Comparison of ENCODE assay signal across 7 cellular contexts in the genomic region with DNA sequence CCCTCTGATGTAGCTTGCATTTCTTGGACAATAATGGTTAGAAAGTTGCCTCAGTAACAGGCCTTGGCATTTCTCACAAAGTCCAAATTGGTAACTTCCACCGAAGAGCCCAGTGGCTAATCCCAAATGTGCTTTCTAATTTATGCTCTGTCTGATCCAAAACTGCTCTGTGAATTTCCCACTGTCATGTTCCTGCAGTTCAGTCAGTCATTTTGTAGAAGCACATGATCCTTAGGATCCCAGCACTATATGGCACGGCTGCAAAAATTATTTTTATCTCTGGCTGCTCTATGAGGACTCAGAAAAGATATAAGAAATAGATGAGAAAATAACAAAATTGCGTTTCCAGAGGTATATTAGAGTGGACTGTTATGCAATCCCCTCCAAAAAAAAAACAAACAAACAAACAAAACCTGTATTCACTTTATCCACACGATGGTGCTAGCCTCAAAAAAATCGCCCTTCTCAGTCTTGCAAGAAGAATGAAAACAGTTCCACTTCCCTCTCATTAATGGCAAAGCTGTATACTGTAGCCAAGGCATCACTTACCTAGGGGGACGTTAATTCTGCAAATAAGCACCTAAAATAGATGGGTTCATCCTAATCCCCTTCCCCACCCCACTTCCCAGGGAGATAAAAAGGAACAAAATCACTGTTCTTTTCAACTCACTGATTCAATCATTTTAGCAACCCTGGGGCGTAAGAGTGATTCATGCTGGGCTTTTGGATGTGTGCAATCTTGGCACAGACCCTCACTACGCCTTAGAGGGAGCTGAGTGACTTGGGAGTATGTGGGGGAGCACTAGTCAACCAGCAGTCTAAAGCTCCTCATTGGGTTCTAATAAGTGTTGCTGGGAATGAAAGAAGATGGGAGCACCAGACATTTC.
DNase-seq lines count a peak whose midpoint lies in the region; ATAC-seq and TF ChIP-seq lines count a peak whose summit lies in the region.

No MANE protein-coding gene starts in this region.

- no peak overlapping the region for H3K9ac ChIP-seq in mammary epithelial cell (ENCODE audit: insufficient read depth, low read length)

- peak; percentile 30 for DNase-seq in GM12864 (ENCODE audit: low read depth)
- DNase-seq in HFF-Myc (ENCODE audit: extremely low read depth, low read depth) = peak; percentile 39
- DNase-seq in NCI-H446 treated with DMSO at 0.1 percent for 48 hours (lab: John Stamatoyannopoulos, UW) = peak; percentile 15
- peak; percentile 73 for DNase-seq in mammary epithelial cell
- DNase-seq in kidney epithelial cell (ENCODE audit: low read depth) = peak; percentile 19
- DNase-seq in testis = peak; percentile 52

- in situ Hi-C loops in mammary epithelial cell (cut with MboI; ENCODE audit: low sequenced_read_pairs in 2 of 2) = loop anchor here in 1 of 2 donors (10.0 to 25.0 kb wide), 2 partner anchors 399 to 667 kb away; no protein-coding TSS in a partner anchor

- dilution Hi-C loops in mammary epithelial cell (cut with HindIII; ENCODE audit: low sequenced_read_pairs) = no loop called here

- H3K27me3 ChIP-seq in mammary epithelial cell (ENCODE audit: insufficient read depth, low read length) (no peaks in the 10 kb centered on the region), kidney epithelial cell (ENCODE audit: control insufficient read depth, insufficient read depth, low read length) (no peaks in the 10 kb centered on the region), testis (no peaks in the 10 kb centered on the region)

- peak overlapping the region; percentile 48 for H3K4me2 ChIP-seq in mammary epithelial cell (ENCODE audit: insufficient read depth, low read depth, low read length)

- H3K4me1 ChIP-seq in mammary epithelial cell (ENCODE audit: insufficient read depth, low read length) (peaks cover 6% of the 10 kb centered on the region), testis (no peaks in the 10 kb centered on the region)

- H3K79me2 ChIP-seq in mammary epithelial cell (ENCODE audit: insufficient read depth, low read length) = no peaks in the 10 kb centered on the region

- no peak for ATAC-seq in HG02973 (IDR thresholded peaks at IDR 0.05; ENCODE audit: unreplicated experiment)

- no peak for TF ChIP-seq POLR2A in testis (IDR thresholded peaks at IDR 0.05)

- H3K27ac ChIP-seq in mammary epithelial cell (ENCODE audit: insufficient read depth, low read depth, low read length) (no peak overlapping the region), testis (no peak overlapping the region)

- CTCF ChIA-PET in mammary epithelial cell (lab: Charles Lee; ENCODE audit: low non-redundant PET) = interaction anchor here (1.0 to 1.3 kb wide), 3 partner anchors 419 to 704 kb away, joined by 4 to 10 read pairs (median 5); no protein-coding TSS in a partner anchor

- no peaks in the 10 kb centered on the region for H4K20me1 ChIP-seq in mammary epithelial cell (ENCODE audit: insufficient read depth, low read length)

- WGBS in mammary epithelial cell (ENCODE audit: low coverage, missing lambda C conversion rate) = 9% methylated on average over 8 of the region's 8 CpGs
- WGBS in testis, 2 donors = 23 to 29% methylated on average over 8 of the region's 8 CpGs

- H2AFZ ChIP-seq in mammary epithelial cell (ENCODE audit: low read depth, low read length) = peak overlapping the region; percentile 7

- BruUV-seq in mammary epithelial cell (replicated peaks; lab: Mats Ljungman, UMichigan) = no TSS peak

- H3K36me3 ChIP-seq in mammary epithelial cell (ENCODE audit: insufficient read depth, low read length) (no peaks in the 10 kb centered on the region), kidney epithelial cell (ENCODE audit: control insufficient read depth, insufficient read depth, low read length) (no peaks in the 10 kb centered on the region), testis (ENCODE audit: low read depth, missing control alignments) (no peaks in the 10 kb centered on the region)

- H3K9me3 ChIP-seq in mammary epithelial cell (replicated peaks; ENCODE audit: insufficient read depth, low read length) = no peaks in the 10 kb centered on the region
- H3K9me3 ChIP-seq in testis = no peaks in the 10 kb centered on the region

- H3K4me3 ChIP-seq in GM12864 (ENCODE audit: low read depth, low read length) = no peak overlapping the region
- no peak overlapping the region for H3K4me3 ChIP-seq in HFF-Myc (replicated peaks; ENCODE audit: low read depth, low read length)
- no peak overlapping the region for H3K4me3 ChIP-seq in mammary epithelial cell (replicated peaks in 1 of 3; ENCODE audit: insufficient read depth in 1 of 3, low read depth in 2 of 3, low read length in 3 of 3)
- no peak overlapping the region for H3K4me3 ChIP-seq in kidney epithelial cell (ENCODE audit: low read depth, low read length)
- H3K4me3 ChIP-seq in testis = no peak overlapping the region

- intact Hi-C loops in mammary epithelial cell (cut with micrococcal nuclease) = loop anchor here (1.0 to 2.0 kb wide), 4 partner anchors 395 to 704 kb away; no protein-coding TSS in a partner anchor
- intact Hi-C loops in testis (cut with DNase I; ENCODE audit: low total_unique reads) = no loop called here

- TF ChIP-seq CTCF in GM12864 (IDR thresholded peaks at IDR 0.05; ENCODE audit: low read depth, low read length, missing control alignments) (peak; percentile 58), HFF-Myc (IDR thresholded peaks at IDR 0.05; ENCODE audit: low read depth, low read length, missing control alignments) (peak; percentile 47), mammary epithelial cell (conservative IDR thresholded peaks at IDR 0.05 in 1 of 2, IDR thresholded peaks at IDR 0.05 in 1 of 2; ENCODE audit: extremely low read depth in 1 of 2, insufficient read depth in 1 of 2, low read depth in 1 of 2, low read length in 2 of 2) (peak; percentile 62 to 63), kidney epithelial cell (IDR thresholded peaks at IDR 0.05; ENCODE audit: insufficient read depth, low read length, poor library complexity, severe bottlenecking) (peak; percentile 43), testis (IDR thresholded peaks at IDR 0.05) (peak in 2 of 3 experiments; percentile 52 to 68)

Comparison
In these comparisons a context has a peak if more than half of its experiments do, and no peak if none do; other contexts are left out.
1. DNase-seq: peak in every context shown above with its lines; median percentile 73 in mammary epithelial cell; 52 in testis; 39 in HFF-Myc; 30 in GM12864; 19 in kidney epithelial cell; 15 in NCI-H446 treated with DMSO at 0.1 percent for 48 hours.